2 cellular contexts compared by ENCODE assay signal in the genomic region with DNA sequence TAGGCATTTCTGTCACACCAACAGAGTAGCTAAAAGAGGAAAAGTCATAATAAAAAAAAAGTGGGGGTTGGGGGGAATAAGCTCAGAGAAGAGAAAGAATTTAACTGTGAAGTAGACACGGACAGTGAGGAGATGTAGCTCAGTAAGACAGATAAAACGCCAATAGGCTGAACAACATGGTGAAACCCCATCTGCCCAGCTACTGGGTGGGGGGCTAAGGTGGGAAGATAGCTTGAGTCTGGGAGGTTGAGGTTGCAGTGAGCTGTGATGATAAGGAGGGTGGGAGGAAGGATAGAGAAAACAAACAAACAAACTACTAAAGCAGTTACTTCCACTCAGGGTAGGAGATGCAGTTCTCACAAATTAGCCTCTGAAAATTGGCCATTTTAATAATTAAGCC.
TF ChIP-seq lines count a peak whose summit lies in the region.

No MANE protein-coding gene starts in this region.

TF ChIP-seq in GM23338, 12 proteins besides CTCF, POLR2A, EP300 and RAD21 (continues in another document):
- TF ChIP-seq, protein P1, sequence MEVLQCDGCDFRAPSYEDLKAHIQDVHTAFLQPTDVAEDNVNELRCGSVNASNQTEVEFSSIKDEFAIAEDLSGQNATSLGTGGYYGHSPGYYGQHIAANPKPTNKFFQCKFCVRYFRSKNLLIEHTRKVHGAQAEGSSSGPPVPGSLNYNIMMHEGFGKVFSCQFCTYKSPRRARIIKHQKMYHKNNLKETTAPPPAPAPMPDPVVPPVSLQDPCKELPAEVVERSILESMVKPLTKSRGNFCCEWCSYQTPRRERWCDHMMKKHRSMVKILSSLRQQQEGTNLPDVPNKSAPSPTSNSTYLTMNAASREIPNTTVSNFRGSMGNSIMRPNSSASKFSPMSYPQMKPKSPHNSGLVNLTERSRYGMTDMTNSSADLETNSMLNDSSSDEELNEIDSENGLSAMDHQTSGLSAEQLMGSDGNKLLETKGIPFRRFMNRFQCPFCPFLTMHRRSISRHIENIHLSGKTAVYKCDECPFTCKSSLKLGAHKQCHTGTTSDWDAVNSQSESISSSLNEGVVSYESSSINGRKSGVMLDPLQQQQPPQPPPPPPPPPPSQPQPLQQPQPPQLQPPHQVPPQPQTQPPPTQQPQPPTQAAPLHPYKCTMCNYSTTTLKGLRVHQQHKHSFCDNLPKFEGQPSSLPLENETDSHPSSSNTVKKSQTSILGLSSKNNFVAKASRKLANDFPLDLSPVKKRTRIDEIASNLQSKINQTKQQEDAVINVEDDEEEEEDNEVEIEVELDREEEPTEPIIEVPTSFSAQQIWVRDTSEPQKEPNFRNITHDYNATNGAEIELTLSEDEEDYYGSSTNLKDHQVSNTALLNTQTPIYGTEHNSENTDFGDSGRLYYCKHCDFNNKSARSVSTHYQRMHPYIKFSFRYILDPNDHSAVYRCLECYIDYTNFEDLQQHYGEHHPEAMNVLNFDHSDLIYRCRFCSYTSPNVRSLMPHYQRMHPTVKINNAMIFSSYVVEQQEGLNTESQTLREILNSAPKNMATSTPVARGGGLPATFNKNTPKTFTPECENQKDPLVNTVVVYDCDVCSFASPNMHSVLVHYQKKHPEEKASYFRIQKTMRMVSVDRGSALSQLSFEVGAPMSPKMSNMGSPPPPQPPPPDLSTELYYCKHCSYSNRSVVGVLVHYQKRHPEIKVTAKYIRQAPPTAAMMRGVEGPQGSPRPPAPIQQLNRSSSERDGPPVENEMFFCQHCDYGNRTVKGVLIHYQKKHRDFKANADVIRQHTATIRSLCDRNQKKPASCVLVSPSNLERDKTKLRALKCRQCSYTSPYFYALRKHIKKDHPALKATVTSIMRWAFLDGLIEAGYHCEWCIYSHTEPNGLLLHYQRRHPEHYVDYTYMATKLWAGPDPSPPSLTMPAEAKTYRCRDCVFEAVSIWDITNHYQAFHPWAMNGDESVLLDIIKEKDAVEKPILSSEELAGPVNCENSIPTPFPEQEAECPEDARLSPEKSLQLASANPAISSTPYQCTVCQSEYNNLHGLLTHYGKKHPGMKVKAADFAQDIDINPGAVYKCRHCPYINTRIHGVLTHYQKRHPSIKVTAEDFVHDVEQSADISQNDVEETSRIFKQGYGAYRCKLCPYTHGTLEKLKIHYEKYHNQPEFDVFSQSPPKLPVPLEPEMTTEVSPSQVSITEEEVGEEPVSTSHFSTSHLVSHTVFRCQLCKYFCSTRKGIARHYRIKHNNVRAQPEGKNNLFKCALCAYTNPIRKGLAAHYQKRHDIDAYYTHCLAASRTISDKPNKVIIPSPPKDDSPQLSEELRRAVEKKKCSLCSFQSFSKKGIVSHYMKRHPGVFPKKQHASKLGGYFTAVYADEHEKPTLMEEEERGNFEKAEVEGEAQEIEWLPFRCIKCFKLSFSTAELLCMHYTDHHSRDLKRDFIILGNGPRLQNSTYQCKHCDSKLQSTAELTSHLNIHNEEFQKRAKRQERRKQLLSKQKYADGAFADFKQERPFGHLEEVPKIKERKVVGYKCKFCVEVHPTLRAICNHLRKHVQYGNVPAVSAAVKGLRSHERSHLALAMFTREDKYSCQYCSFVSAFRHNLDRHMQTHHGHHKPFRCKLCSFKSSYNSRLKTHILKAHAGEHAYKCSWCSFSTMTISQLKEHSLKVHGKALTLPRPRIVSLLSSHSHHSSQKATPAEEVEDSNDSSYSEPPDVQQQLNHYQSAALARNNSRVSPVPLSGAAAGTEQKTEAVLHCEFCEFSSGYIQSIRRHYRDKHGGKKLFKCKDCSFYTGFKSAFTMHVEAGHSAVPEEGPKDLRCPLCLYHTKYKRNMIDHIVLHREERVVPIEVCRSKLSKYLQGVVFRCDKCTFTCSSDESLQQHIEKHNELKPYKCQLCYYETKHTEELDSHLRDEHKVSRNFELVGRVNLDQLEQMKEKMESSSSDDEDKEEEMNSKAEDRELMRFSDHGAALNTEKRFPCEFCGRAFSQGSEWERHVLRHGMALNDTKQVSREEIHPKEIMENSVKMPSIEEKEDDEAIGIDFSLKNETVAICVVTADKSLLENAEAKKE (CRISPR knock-in tag; IDR thresholded peaks at IDR 0.05) = no peak
- TF ChIP-seq CREB1 (CRISPR knock-in tag; IDR thresholded peaks at IDR 0.05; ENCODE audit: low read depth) (no peak), ZNF331 (CRISPR knock-in tag; IDR thresholded peaks at IDR 0.05; ENCODE audit: low read depth) (no peak), NANOG (IDR thresholded peaks at IDR 0.05; ENCODE audit: borderline replicate concordance) (no peak), STAT1 (IDR thresholded peaks at IDR 0.05; ENCODE audit: unreplicated experiment) (no peak), EZH2 (IDR thresholded peaks at IDR 0.05; ENCODE audit: low read depth, unreplicated experiment) (no peak), POLR2AphosphoS5 (IDR thresholded peaks at IDR 0.05; ENCODE audit: low read depth) (no peak), REST (IDR thresholded peaks at IDR 0.05; ENCODE audit: unreplicated experiment) (no peak), JUNB (IDR thresholded peaks at IDR 0.05; ENCODE audit: unreplicated experiment) (no peak)
- TF ChIP-seq, protein P2, sequence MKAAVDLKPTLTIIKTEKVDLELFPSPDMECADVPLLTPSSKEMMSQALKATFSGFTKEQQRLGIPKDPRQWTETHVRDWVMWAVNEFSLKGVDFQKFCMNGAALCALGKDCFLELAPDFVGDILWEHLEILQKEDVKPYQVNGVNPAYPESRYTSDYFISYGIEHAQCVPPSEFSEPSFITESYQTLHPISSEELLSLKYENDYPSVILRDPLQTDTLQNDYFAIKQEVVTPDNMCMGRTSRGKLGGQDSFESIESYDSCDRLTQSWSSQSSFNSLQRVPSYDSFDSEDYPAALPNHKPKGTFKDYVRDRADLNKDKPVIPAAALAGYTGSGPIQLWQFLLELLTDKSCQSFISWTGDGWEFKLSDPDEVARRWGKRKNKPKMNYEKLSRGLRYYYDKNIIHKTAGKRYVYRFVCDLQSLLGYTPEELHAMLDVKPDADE (IDR thresholded peaks at IDR 0.05) = no peak

TF ChIP-seq in SK-N-SH, 30 proteins besides CTCF, POLR2A, EP300 and RAD21 (continued from another document):
- TF ChIP-seq, protein P3, sequence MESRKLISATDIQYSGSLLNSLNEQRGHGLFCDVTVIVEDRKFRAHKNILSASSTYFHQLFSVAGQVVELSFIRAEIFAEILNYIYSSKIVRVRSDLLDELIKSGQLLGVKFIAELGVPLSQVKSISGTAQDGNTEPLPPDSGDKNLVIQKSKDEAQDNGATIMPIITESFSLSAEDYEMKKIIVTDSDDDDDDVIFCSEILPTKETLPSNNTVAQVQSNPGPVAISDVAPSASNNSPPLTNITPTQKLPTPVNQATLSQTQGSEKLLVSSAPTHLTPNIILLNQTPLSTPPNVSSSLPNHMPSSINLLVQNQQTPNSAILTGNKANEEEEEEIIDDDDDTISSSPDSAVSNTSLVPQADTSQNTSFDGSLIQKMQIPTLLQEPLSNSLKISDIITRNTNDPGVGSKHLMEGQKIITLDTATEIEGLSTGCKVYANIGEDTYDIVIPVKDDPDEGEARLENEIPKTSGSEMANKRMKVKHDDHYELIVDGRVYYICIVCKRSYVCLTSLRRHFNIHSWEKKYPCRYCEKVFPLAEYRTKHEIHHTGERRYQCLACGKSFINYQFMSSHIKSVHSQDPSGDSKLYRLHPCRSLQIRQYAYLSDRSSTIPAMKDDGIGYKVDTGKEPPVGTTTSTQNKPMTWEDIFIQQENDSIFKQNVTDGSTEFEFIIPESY (IDR thresholded peaks at IDR 0.05; ENCODE audit: borderline replicate concordance, low read depth) = no peak
- TF ChIP-seq ELF1 (IDR thresholded peaks at IDR 0.05) (no peak), NRF1 (IDR thresholded peaks at IDR 0.05; ENCODE audit: low read depth, low read length) (no peak), CHD2 (IDR thresholded peaks at IDR 0.05; ENCODE audit: low read length, partially characterized antibody) (no peak), FOXJ3 (CRISPR knock-in tag; IDR thresholded peaks at IDR 0.05) (no peak), YY1 (IDR thresholded peaks at IDR 0.05; ENCODE audit: low read depth) (no peak), GATA2 (CRISPR knock-in tag; IDR thresholded peaks at IDR 0.05) (no peak)
